9 cellular contexts compared by ENCODE assay signal in genomic region chr4:77047037-77047436, GRCh38. TPM values are rescaled to one million over a fixed set of nuclear protein-coding genes. Genes with fewer than 3 reads are reported as not detected.
DNase-seq lines count a peak whose midpoint lies in the region; ATAC-seq and TF ChIP-seq lines count a peak whose summit lies in the region.
"Had no signal": no experiment of that assay in that cellular context is flagged by ENCODE, and none has a peak within 500 bp of the region (broad histone marks: within the 10 kb centered on the region; RNA-seq: fewer than 3 reads in every experiment).

No MANE protein-coding gene starts in this region.

- H3K4me3 ChIP-seq in upper lobe of left lung (no peak overlapping the region), MG63 (no peak overlapping the region)
- H3K4me3 ChIP-seq: lung had no signal

- no peak for TF ChIP-seq POLR2A in upper lobe of left lung (IDR thresholded peaks at IDR 0.05)

- peak; percentile 56 for ATAC-seq in effector memory CD8-positive, alpha-beta T cell (replicated peaks)
- no peak for ATAC-seq in upper lobe of left lung (ENCODE audit: low FRiP score in 2 of 2)

- no peak overlapping the region for H3K27ac ChIP-seq in upper lobe of left lung

- peaks cover 42% of the 10 kb centered on the region for H3K36me3 Mint-ChIP-seq in effector memory CD8-positive, alpha-beta T cell (ENCODE audit: insufficient read depth)
- peaks cover 42% of the 10 kb centered on the region for H3K36me3 Mint-ChIP-seq in osteocyte (ENCODE audit: unreplicated experiment)

- H3K36me3 ChIP-seq in upper lobe of left lung (peaks cover 9 to 58% (median 19%) of the 10 kb centered on the region in 4 donors), MG63 (peaks cover 37% of the 10 kb centered on the region)

- H3K27me3 ChIP-seq in upper lobe of left lung (no peaks in the 10 kb centered on the region), MG63 (no peaks in the 10 kb centered on the region)

- DNase-seq in MV-4-11 (lab: John Stamatoyannopoulos, UW) (peak; percentile 12), osteocyte (ENCODE audit: extremely low spot score, unreplicated experiment) (no peak), upper lobe of left lung (no peak), medulla oblongata (ENCODE audit: extremely low spot score) (no peak), MG63 (no peak)
- no peak for DNase-seq in effector memory CD8-positive, alpha-beta T cell
- DNase-seq: NCI-H1694 had no signal

- no peaks in the 10 kb centered on the region for H3K27me3 Mint-ChIP-seq in effector memory CD8-positive, alpha-beta T cell
- no peaks in the 10 kb centered on the region for H3K27me3 Mint-ChIP-seq in osteocyte (ENCODE audit: unreplicated experiment)

- no peak overlapping the region for H3K4me3 Mint-ChIP-seq in effector memory CD8-positive, alpha-beta T cell
- no peak overlapping the region for H3K4me3 Mint-ChIP-seq in osteocyte (ENCODE audit: unreplicated experiment)

- peaks cover 0 to 9% (median 6%) of the 10 kb centered on the region in 4 donors for H3K4me1 ChIP-seq in upper lobe of left lung

- H3K4me1 Mint-ChIP-seq in effector memory CD8-positive, alpha-beta T cell (ENCODE audit: low read depth in 2 of 2), result peaks cover 5 to 6% of the 10 kb centered on the region in 2 donors
- peaks cover 36% of the 10 kb centered on the region for H3K4me1 Mint-ChIP-seq in osteocyte (ENCODE audit: unreplicated experiment)

- H3K9me3 ChIP-seq in upper lobe of left lung (no peaks in the 10 kb centered on the region), MG63 (no peaks in the 10 kb centered on the region)

- TF ChIP-seq EP300 in upper lobe of left lung (IDR thresholded peaks at IDR 0.05), result no peak

- H3K9me3 Mint-ChIP-seq in effector memory CD8-positive, alpha-beta T cell, result no peaks in the 10 kb centered on the region
- H3K9me3 Mint-ChIP-seq in osteocyte (ENCODE audit: unreplicated experiment), result no peaks in the 10 kb centered on the region

- no peak overlapping the region for H3K27ac Mint-ChIP-seq in effector memory CD8-positive, alpha-beta T cell
- peak overlapping the region; percentile 58 for H3K27ac Mint-ChIP-seq in osteocyte (ENCODE audit: unreplicated experiment)

- TF ChIP-seq CTCF in GM12873 (IDR thresholded peaks at IDR 0.05; ENCODE audit: insufficient read depth, low read depth, low read length, missing control alignments) (peak; percentile 34), osteocyte (IDR thresholded peaks at IDR 0.05) (peak; percentile 44), upper lobe of left lung (IDR thresholded peaks at IDR 0.05) (peak in 2 of 6 experiments; percentile 21 to 33)

RNA-seq across cellular contexts. Expression of gene CCNI, which starts 28.8 kb away (rescaled TPM):
- 320 and 329 TPM in 2 replicates for total RNA-seq in osteocyte
- 100 to 1,000 TPM; 132 to 305 (median 216) TPM for total RNA-seq in upper lobe of left lung
- 136 and 165 TPM in 2 replicates for total RNA-seq in MG63 (2014; rRNA removed; shearing (Covaris generic); ENCODE audit: low replicate concordance)
